ENCODE assay signal across 11 cellular contexts in the genomic region with DNA sequence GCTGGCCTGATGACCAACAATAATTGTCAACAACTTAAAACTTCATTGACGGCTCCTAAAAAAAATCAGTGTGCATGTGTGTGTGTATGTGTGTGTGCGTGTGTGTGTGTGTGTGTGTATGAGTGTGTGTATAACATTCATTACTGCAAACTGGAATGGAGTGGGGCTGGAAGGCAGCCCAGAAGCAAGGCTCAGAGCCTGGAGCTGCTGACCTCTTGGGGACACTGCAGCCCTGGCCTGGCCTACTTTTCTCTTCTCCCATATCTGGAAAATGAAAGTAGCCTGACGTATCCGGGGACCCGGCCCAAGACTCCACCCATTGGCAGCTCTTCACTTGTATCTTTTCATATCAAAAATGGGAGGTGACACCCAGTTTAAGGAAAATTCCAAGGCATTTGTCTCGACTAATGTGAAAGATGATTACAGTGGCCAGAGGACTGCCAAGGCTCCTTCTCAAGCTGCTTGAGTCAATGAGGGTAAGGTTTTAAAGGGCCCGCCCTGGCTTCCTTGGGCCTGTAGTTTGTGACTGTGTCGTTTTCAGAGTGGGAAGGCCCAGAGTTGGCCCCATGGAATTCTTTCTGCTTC.
DNase-seq lines count a peak whose midpoint lies in the region; ATAC-seq and TF ChIP-seq lines count a peak whose summit lies in the region.
"Had no signal": no experiment of that assay in that cellular context is flagged by ENCODE, and none has a peak within 500 bp of the region (broad histone marks: within the 10 kb centered on the region; RNA-seq: fewer than 3 reads in every experiment).

No MANE protein-coding gene starts in this region.

- H3K27me3 Mint-ChIP-seq in CD4-positive, alpha-beta T cell, result no peaks in the 10 kb centered on the region

- peaks cover 3% of the 10 kb centered on the region; the same call in 1 of the 2 replicates for H3K36me3 ChIP-seq in ACC112 (ENCODE audit: insufficient read depth, low read length)
- H3K36me3 ChIP-seq: BLaER1 had no signal

- no peak overlapping the region for H3K27ac Mint-ChIP-seq in CD4-positive, alpha-beta T cell

- H3K36me3 Mint-ChIP-seq in CD4-positive, alpha-beta T cell (ENCODE audit: low read depth), result no peaks in the 10 kb centered on the region

- H2AFZ ChIP-seq in ACC112 (ENCODE audit: low read length, unreplicated experiment), result peak overlapping the region; percentile 28

- H3K4me1 ChIP-seq in ACC112 (ENCODE audit: control insufficient read depth, insufficient read depth, low read length, unreplicated experiment), result peaks cover 62% of the 10 kb centered on the region

- no peaks in the 10 kb centered on the region for H3K27me3 ChIP-seq in ACC112 (ENCODE audit: insufficient read depth, low read length)
- H3K27me3 ChIP-seq in CD4-positive, alpha-beta T cell (ENCODE audit: control insufficient read depth, insufficient read depth, low read length), result no peaks in the 10 kb centered on the region
- H3K27me3 ChIP-seq: BLaER1 had no signal

- H3K9me3 Mint-ChIP-seq in CD4-positive, alpha-beta T cell, result no peaks in the 10 kb centered on the region

- DNase-seq in RPMI7951 (ENCODE audit: low read depth), result peak; percentile 96
- DNase-seq in fibroblast of the conjunctiva (ENCODE audit: low read depth), result peak; percentile 80
- peak; percentile 93 for DNase-seq in myocyte (ENCODE audit: low read depth)
- no peak for DNase-seq in activated gamma-delta T cell treated with Interleukin-2 at 50 U/mL for 16 hours
- no peak for DNase-seq in CD4-positive, alpha-beta T cell
- DNase-seq: activated T-cell treated with anti-CD3 and anti-CD28 coated beads, Interleukin-2, amount 50 U/mL, for 1 hour; stimulated activated CD4-positive, alpha-beta T cell treated with anti-CD3 and anti-CD28 coated beads, Interleukin-15, amount 100 ng/mL, for 24 hours had no signal

- peak overlapping the region; percentile 67 for H3K4me3 ChIP-seq in ACC112 (ENCODE audit: low read depth, low read length)
- H3K4me3 ChIP-seq: BLaER1 had no signal

- H3K79me2 ChIP-seq in ACC112 (ENCODE audit: control insufficient read depth, insufficient read depth, low read length, unreplicated experiment), result peaks cover 33% of the 10 kb centered on the region

- no peaks in the 10 kb centered on the region for H3K9me3 ChIP-seq in CD4-positive, alpha-beta T cell (ENCODE audit: control insufficient read depth, low read length)

- CTCF ChIA-PET in CD4-positive, alpha-beta T cell (lab: Charles Lee), result no interaction called here

- no peak overlapping the region for H3K4me3 Mint-ChIP-seq in CD4-positive, alpha-beta T cell

- H3K4me1 Mint-ChIP-seq in CD4-positive, alpha-beta T cell (ENCODE audit: low read depth), result no peaks in the 10 kb centered on the region

- POLR2A ChIA-PET in CD4-positive, alpha-beta T cell (lab: Charles Lee), result no interaction called here

- intact Hi-C loops in CD4-positive, alpha-beta T cell (cut with DNase I, micrococcal nuclease), result no loop called here

- TF ChIP-seq CTCF in CD4-positive, alpha-beta T cell (IDR thresholded peaks at IDR 0.05), result no peak

- H3K27ac ChIP-seq in ACC112 (ENCODE audit: low read depth, low read length), result peak overlapping the region; percentile 95
- no peak overlapping the region for H3K27ac ChIP-seq in CD4-positive, alpha-beta T cell (ENCODE audit: low read depth, low read length)
- H3K27ac ChIP-seq: BLaER1 had no signal

- ATAC-seq in HG02623 (IDR thresholded peaks at IDR 0.05; ENCODE audit: unreplicated experiment) (no peak), GM18867 (IDR thresholded peaks at IDR 0.05; ENCODE audit: unreplicated experiment) (no peak)
- ATAC-seq in CD4-positive, alpha-beta T cell (ENCODE audit: poor library complexity), result no peak

Comparison
In these comparisons a context has a peak if more than half of its experiments do, and no peak if none do; other contexts are left out.
1. DNase-seq: peak in RPMI7951 (single experiment), fibroblast of the conjunctiva (single experiment) and myocyte (single experiment); none in activated gamma-delta T cell treated with Interleukin-2 at 50 U/mL for 16 hours (single experiment) and CD4-positive, alpha-beta T cell (0 of 10).